Comparison of ENCODE assay signal across 8 cellular contexts in the genomic region with DNA sequence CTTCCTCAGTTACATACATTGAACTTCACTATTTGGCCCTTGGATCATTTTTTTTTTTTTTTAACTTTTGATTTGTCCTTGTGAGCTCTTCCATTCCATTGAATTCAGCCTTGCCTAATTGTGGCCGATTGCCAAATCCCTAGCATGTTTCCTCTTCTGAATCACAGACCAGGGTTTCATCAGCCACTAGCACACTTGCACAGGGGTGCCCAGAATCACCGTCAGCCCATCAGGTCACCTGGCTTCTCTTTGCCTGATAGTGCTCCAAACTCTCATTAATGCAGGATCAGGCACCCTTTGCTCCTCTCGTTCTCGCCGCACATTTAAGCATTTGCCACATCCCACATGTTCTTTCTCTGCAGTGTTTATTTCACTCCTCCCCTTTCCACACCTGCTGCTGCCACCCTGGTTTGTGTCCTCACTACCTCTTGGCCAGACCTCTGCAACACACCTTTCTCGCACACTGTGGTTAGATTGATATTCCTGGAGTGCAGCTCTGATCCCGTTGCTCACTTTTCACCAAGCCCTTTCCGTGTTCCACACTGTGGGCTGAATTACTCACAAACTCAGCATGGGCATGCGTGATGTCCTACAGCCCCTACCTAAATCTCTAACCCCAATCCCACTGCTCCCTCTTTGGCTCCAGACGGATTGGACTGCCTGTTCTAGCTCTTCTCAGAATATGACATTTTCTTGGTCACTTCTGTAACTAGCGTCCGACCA. TPM values are rescaled to one million over a fixed set of nuclear protein-coding genes. Genes with fewer than 3 reads are reported as not detected.
DNase-seq lines count a peak whose midpoint lies in the region; ATAC-seq and TF ChIP-seq lines count a peak whose summit lies in the region.

No MANE protein-coding gene starts in this region.

- H3K9me3 Mint-ChIP-seq in CD4-positive, alpha-beta memory T cell: peaks cover 0 to 6% (median 0%) of the 10 kb centered on the region in 8 donors
- H3K9me3 Mint-ChIP-seq in progenitor cell of endocrine pancreas (ENCODE audit: low read depth): no peaks in the 10 kb centered on the region

- ATAC-seq in HG03378 (IDR thresholded peaks at IDR 0.05; ENCODE audit: unreplicated experiment) (no peak), GM21529 (IDR thresholded peaks at IDR 0.05; ENCODE audit: unreplicated experiment) (no peak)

- H3K27ac Mint-ChIP-seq in CD4-positive, alpha-beta memory T cell: peak overlapping the region in 5 of 7 donors; percentile 31 to 80 (median 71)
- H3K27ac Mint-ChIP-seq in progenitor cell of endocrine pancreas: peak overlapping the region; percentile 43

- peaks cover 92% of the 10 kb centered on the region for H3K4me1 ChIP-seq in CD4-positive, alpha-beta memory T cell (ENCODE audit: insufficient read depth, low read length)
- peaks cover 10% of the 10 kb centered on the region for H3K4me1 ChIP-seq in PC-9 (replicated peaks; ENCODE audit: insufficient read depth)

- no TSS peak for BruUV-seq in PC-9 (replicated peaks; lab: Mats Ljungman, UMichigan)

- peaks cover 70 to 92% (median 82%) of the 10 kb centered on the region in 4 donors for H3K4me1 Mint-ChIP-seq in CD4-positive, alpha-beta memory T cell
- H3K4me1 Mint-ChIP-seq in progenitor cell of endocrine pancreas (ENCODE audit: low read depth): peaks cover 57% of the 10 kb centered on the region

- peaks cover 18% of the 10 kb centered on the region for H3K36me3 ChIP-seq in CD4-positive, alpha-beta memory T cell (ENCODE audit: insufficient read depth, low read length)
- no peaks in the 10 kb centered on the region for H3K36me3 ChIP-seq in PC-9 (ENCODE audit: low read depth)

- H3K27me3 ChIP-seq in CD4-positive, alpha-beta memory T cell (ENCODE audit: insufficient read depth, low read length): no peaks in the 10 kb centered on the region
- H3K27me3 ChIP-seq in PC-9 (ENCODE audit: insufficient read depth, low read depth): no peaks in the 10 kb centered on the region

- H4K20me1 ChIP-seq in PC-9 (ENCODE audit: insufficient read depth): no peaks in the 10 kb centered on the region

- no peaks in the 10 kb centered on the region for H3K27me3 Mint-ChIP-seq in CD4-positive, alpha-beta memory T cell
- H3K27me3 Mint-ChIP-seq in progenitor cell of endocrine pancreas: no peaks in the 10 kb centered on the region

- no peak for DNase-seq in CD4-positive, alpha-beta memory T cell
- peak; percentile 29 to 58 for DNase-seq in PC-9
- DNase-seq in fibroblast of pulmonary artery (ENCODE audit: low read depth): peak; percentile 94
- no peak for DNase-seq in progenitor cell of endocrine pancreas (ENCODE audit: low spot score, unreplicated experiment)
- no peak for DNase-seq in NCI-H524 treated with DMSO at 0.1 percent for 48 hours (lab: John Stamatoyannopoulos, UW)
- no peak for DNase-seq in stimulated activated CD4-positive, alpha-beta T cell treated with anti-CD3 and anti-CD28 coated beads, Interleukin-4, amount 100 ng/mL, for 4 hours

- TF ChIP-seq CTCF in PC-9 (conservative IDR thresholded peaks at IDR 0.05): no peak
- no peak for TF ChIP-seq CTCF in fibroblast of pulmonary artery (IDR thresholded peaks at IDR 0.05; ENCODE audit: low read length, missing control alignments)
- TF ChIP-seq CTCF in progenitor cell of endocrine pancreas (IDR thresholded peaks at IDR 0.05; ENCODE audit: unreplicated experiment): no peak

- H3K4me2 ChIP-seq in PC-9: peak overlapping the region; percentile 39

- H2AFZ ChIP-seq in PC-9: peak overlapping the region; percentile 49; the same call in 1 of the 2 replicates

- peak overlapping the region in 5 of 8 donors; percentile 7 to 39 (median 23) for H3K4me3 Mint-ChIP-seq in CD4-positive, alpha-beta memory T cell
- H3K4me3 Mint-ChIP-seq in progenitor cell of endocrine pancreas (ENCODE audit: low read depth): no peak overlapping the region

- H3F3A ChIP-seq in PC-9 (ENCODE audit: insufficient read depth, low read depth): no peaks in the 10 kb centered on the region

- H3K9me3 ChIP-seq in CD4-positive, alpha-beta memory T cell (ENCODE audit: control insufficient read depth in 1 of 2, low read length in 2 of 2): no peaks in the 10 kb centered on the region
- H3K9me3 ChIP-seq in PC-9 (ENCODE audit: insufficient read depth, low read depth): no peaks in the 10 kb centered on the region; the same call in 1 of the 2 replicates

- H3K79me2 ChIP-seq in PC-9 (ENCODE audit: low read depth): no peaks in the 10 kb centered on the region

- no peak overlapping the region for H3K4me3 ChIP-seq in CD4-positive, alpha-beta memory T cell (ENCODE audit: low read length in 2 of 2)
- H3K4me3 ChIP-seq in PC-9 (no peak overlapping the region), fibroblast of pulmonary artery (replicated peaks; ENCODE audit: low read depth, low read length) (no peak overlapping the region)

- intact Hi-C loops in CD4-positive, alpha-beta memory T cell (cut with micrococcal nuclease): no loop called here
- intact Hi-C loops in PC-9 (cut with micrococcal nuclease; ENCODE audit: unreplicated experiment): no loop called here

- CTCF ChIA-PET in CD4-positive, alpha-beta memory T cell (lab: Charles Lee; ENCODE audit: partially characterized antibody): interaction anchor here (0.6 to 2.2 kb wide), 3 partner anchors 9 to 25 kb away, joined by 3 to 8 read pairs (median 4); partner anchors contain the start of gene PIK3R1
- CTCF ChIA-PET in PC-9 (lab: Charles Lee): no interaction called here

- POLR2A ChIA-PET in CD4-positive, alpha-beta memory T cell (lab: Charles Lee; ENCODE audit: partially characterized antibody): interaction anchor here (1.0 to 5.0 kb wide), 3 partner anchors 10 to 30 kb away, joined by 3 to 39 read pairs (median 13); partner anchors contain the start of gene PIK3R1
- POLR2A ChIA-PET in PC-9 (lab: Charles Lee; ENCODE audit: unreplicated experiment): interaction anchor here (0.6 kb wide), 1 partner anchor 116 kb away, joined by 4 read pairs; no protein-coding TSS in a partner anchor

- no peaks in the 10 kb centered on the region for H3K9me2 ChIP-seq in PC-9 (ENCODE audit: insufficient read depth)

- H3K36me3 Mint-ChIP-seq in CD4-positive, alpha-beta memory T cell: peaks cover 43 to 56% of the 10 kb centered on the region in 2 donors
- H3K36me3 Mint-ChIP-seq in progenitor cell of endocrine pancreas (ENCODE audit: insufficient read depth): peaks cover 25% of the 10 kb centered on the region

- no peak overlapping the region for H3K27ac ChIP-seq in CD4-positive, alpha-beta memory T cell (ENCODE audit: low read depth, low read length)
- no peak overlapping the region for H3K27ac ChIP-seq in PC-9

RNA-seq across cellular contexts. Expression of gene PIK3R1, which starts 9.8 kb away (rescaled TPM):
- 100 to 1,000 TPM; 151 to 152 TPM for total RNA-seq in CD4-positive, alpha-beta memory T cell
- polyA plus RNA-seq in CD4-positive, alpha-beta memory T cell: 10 to 100 TPM; 92.6 to 98.3 TPM
- 15.1 and 15.9 TPM in 2 replicates for total RNA-seq in PC-9 (2021)
- 76.2 and 89.7 TPM in 2 replicates for total RNA-seq in progenitor cell of endocrine pancreas

Comparison
In these comparisons a context has a peak if more than half of its experiments do, and no peak if none do; other contexts are left out.
1. DNase-seq: peak in PC-9 (2 of 2) and fibroblast of pulmonary artery (single experiment); none in CD4-positive, alpha-beta memory T cell (0 of 5), progenitor cell of endocrine pancreas (single experiment), NCI-H524 treated with DMSO at 0.1 percent for 48 hours (single experiment) and stimulated activated CD4-positive, alpha-beta T cell treated with anti-CD3 and anti-CD28 coated beads, Interleukin-4, amount 100 ng/mL, for 4 hours (0 of 2).